Comparison of ENCODE assay signal across 8 cellular contexts in genomic region chr15:75203017-75203907, GRCh38. TPM values are rescaled to one million over a fixed set of nuclear protein-coding genes. Genes with fewer than 3 reads are reported as not detected.
A peak's percentile ranks its signal among the peaks of the same experiment; 100 is the strongest.
DNase-seq lines count a peak whose midpoint lies in the region; ATAC-seq and TF ChIP-seq lines count a peak whose summit lies in the region.

No MANE protein-coding gene starts in this region.

- intact Hi-C loops in esophagus squamous epithelium (cut with DNase I), result no loop called here

- no peak for DNase-seq in GM12864 (ENCODE audit: low read depth)
- peak; percentile 65 for DNase-seq in RWPE2 (ENCODE audit: low spot score)
- DNase-seq in esophagus squamous epithelium (lab: John Stamatoyannopoulos, UW), result no peak
- DNase-seq in progenitor cell of endocrine pancreas (ENCODE audit: low spot score, unreplicated experiment), result no peak
- no peak for DNase-seq in stimulated activated CD4-positive, alpha-beta T cell treated with anti-CD3 and anti-CD28 coated beads, Interleukin-4, amount 100 ng/mL, for 1 hour
- DNase-seq in SKM-1 treated with dmso at 0.1 percent for 144 hours (lab: John Stamatoyannopoulos, UW; ENCODE audit: unreplicated experiment), result no peak
- no peak for DNase-seq in mucosa of gallbladder (ENCODE audit: low spot score)

- H3K27ac Mint-ChIP-seq in progenitor cell of endocrine pancreas, result peak overlapping the region; percentile 89

- H3K9me3 Mint-ChIP-seq in progenitor cell of endocrine pancreas (ENCODE audit: low read depth), result no peaks in the 10 kb centered on the region

- H3K36me3 ChIP-seq in RWPE2 (ENCODE audit: low read depth) (peaks cover 21% of the 10 kb centered on the region), esophagus squamous epithelium (peaks cover 12 to 31% (median 19%) of the 10 kb centered on the region in 3 donors)

- H3K27me3 ChIP-seq in RWPE2 (ENCODE audit: insufficient read depth, poor library complexity, severe bottlenecking), result no peaks in the 10 kb centered on the region
- H3K27me3 ChIP-seq in esophagus squamous epithelium, result no peaks in the 10 kb centered on the region

- ATAC-seq in RWPE2 (ENCODE audit: low read depth) (0 out of 3 replicates have a peak, but pooled peaks have one; percentile 2), HG02642 (IDR thresholded peaks at IDR 0.05; ENCODE audit: poor library complexity, unreplicated experiment) (no peak)

- H3K27me3 Mint-ChIP-seq in progenitor cell of endocrine pancreas, result no peaks in the 10 kb centered on the region

- H3K27ac ChIP-seq in RWPE2 (ENCODE audit: poor library complexity, severe bottlenecking) (peak overlapping the region; percentile 70), esophagus squamous epithelium (peak overlapping the region; percentile 95 to 99 (median 97))

- H3K4me3 ChIP-seq in GM12864 (ENCODE audit: low read depth, low read length) (peak overlapping the region; percentile 82), RWPE2 (ENCODE audit: severe bottlenecking) (peak overlapping the region; percentile 86), esophagus squamous epithelium (peak overlapping the region; percentile 75 to 98 (median 90))

- peak overlapping the region; percentile 92 for H3K4me3 Mint-ChIP-seq in progenitor cell of endocrine pancreas (ENCODE audit: low read depth)

- H3K9me3 ChIP-seq in RWPE2 (ENCODE audit: severe bottlenecking) (no peaks in the 10 kb centered on the region), esophagus squamous epithelium (no peaks in the 10 kb centered on the region)

- H3K4me1 ChIP-seq in RWPE2 (ENCODE audit: insufficient read depth, poor library complexity, severe bottlenecking) (peaks cover 20% of the 10 kb centered on the region), esophagus squamous epithelium (peaks cover 34 to 82% (median 45%) of the 10 kb centered on the region in 3 donors)

- TF ChIP-seq POLR2A in esophagus squamous epithelium (IDR thresholded peaks at IDR 0.05), result no peak

- TF ChIP-seq CTCF in GM12864 (IDR thresholded peaks at IDR 0.05; ENCODE audit: low read depth, low read length, missing control alignments) (no peak), RWPE2 (IDR thresholded peaks at IDR 0.05; ENCODE audit: poor library complexity, severe bottlenecking) (no peak), esophagus squamous epithelium (IDR thresholded peaks at IDR 0.05) (no peak), progenitor cell of endocrine pancreas (IDR thresholded peaks at IDR 0.05; ENCODE audit: unreplicated experiment) (no peak)

- WGBS in esophagus squamous epithelium, 2 donors, result 5 to 8% methylated on average over 10 to 16 of the region's 18 CpGs

- peaks cover 46% of the 10 kb centered on the region for H3K4me1 Mint-ChIP-seq in progenitor cell of endocrine pancreas (ENCODE audit: low read depth)

- peaks cover 1% of the 10 kb centered on the region for H3K36me3 Mint-ChIP-seq in progenitor cell of endocrine pancreas (ENCODE audit: insufficient read depth)

RNA-seq across cellular contexts. Expression of gene C15orf39, which starts 1.6 kb away (rescaled TPM):
- total RNA-seq in esophagus squamous epithelium, result 10 to 100 TPM; 12.3 to 33.3 (median 21.5) TPM
- 80.0 and 83.4 TPM in 2 replicates for total RNA-seq in progenitor cell of endocrine pancreas
- 27.0 TPM for total RNA-seq in mucosa of gallbladder

RNA-seq across cellular contexts. Expression of gene GOLGA6C, which starts 54.9 kb away (rescaled TPM):
- not detected for total RNA-seq in esophagus squamous epithelium
- total RNA-seq in progenitor cell of endocrine pancreas, result not detected in 2 replicates
- not detected for total RNA-seq in mucosa of gallbladder
